Comparison of ENCODE assay signal across 2 cellular contexts in the genomic region with DNA sequence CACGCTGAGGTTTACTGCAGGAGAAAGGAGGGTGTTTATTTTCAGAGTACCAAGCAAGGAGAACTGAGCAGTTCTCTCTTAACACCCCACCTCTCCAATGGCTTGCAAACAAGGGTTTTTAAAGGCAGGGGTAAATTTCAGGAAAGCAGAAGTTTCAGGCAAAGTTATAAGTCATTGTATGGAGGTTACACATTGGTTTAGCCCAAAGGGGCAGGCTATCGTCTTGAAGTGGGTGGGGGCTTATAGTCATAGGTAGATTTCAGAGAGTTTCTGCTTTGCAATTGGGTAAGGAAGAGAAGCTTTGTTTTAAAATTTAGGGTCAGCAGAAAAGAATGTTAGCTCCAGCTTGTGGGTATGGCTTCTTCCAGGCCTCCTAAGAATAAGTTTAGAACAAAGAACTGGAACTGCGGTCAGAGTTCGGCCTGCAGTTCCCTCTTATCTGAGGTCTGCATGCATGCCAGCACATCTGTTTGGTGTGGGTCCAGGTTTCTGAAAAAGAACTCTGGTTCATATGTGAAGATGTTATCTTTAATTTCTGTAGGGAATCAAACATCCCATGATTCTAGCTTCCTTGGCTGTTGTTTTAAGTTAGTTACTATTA.
TF ChIP-seq lines count a peak whose summit lies in the region.

No MANE protein-coding gene starts in this region.

TF ChIP-seq in IMR-90, 13 proteins besides CTCF, POLR2A, EP300 and RAD21:
- TF ChIP-seq RCOR1 (IDR thresholded peaks at IDR 0.05; ENCODE audit: insufficient replicate concordance, low read length) (no peak), CHD1 (IDR thresholded peaks at IDR 0.05; ENCODE audit: low read depth, low read length) (no peak)

TF ChIP-seq in endothelial cell of umbilical vein, 7 proteins besides CTCF, POLR2A, EP300 and RAD21:
- TF ChIP-seq POLR2AphosphoS5 (IDR thresholded peaks at IDR 0.05; ENCODE audit: insufficient read depth, low read depth, low read length), result peak; percentile 49
- peak; percentile 20 for TF ChIP-seq JUN (IDR thresholded peaks at IDR 0.05; ENCODE audit: borderline replicate concordance, insufficient read depth, insufficient read length, low read depth)
- no peak for TF ChIP-seq EZH2 (IDR thresholded peaks at IDR 0.05; ENCODE audit: borderline replicate concordance, low read depth, low read length, severe bottlenecking)
- no peak for TF ChIP-seq MYC (IDR thresholded peaks at IDR 0.05; ENCODE audit: low read depth, low read length)
- TF ChIP-seq GATA2 (IDR thresholded peaks at IDR 0.05; ENCODE audit: insufficient read depth, insufficient read length, low read depth, low read length), result peak; percentile 58
